Comparison of ENCODE assay signal across 19 cellular contexts in genomic region chr2:83369601-83370418, GRCh38.
A peak's percentile ranks its signal among the peaks of the same experiment; 100 is the strongest.
DNase-seq lines count a peak whose midpoint lies in the region; ATAC-seq and TF ChIP-seq lines count a peak whose summit lies in the region.
"Had no signal": no experiment of that assay in that cellular context is flagged by ENCODE, and none has a peak within 500 bp of the region (broad histone marks: within the 10 kb centered on the region; RNA-seq: fewer than 3 reads in every experiment).

No MANE protein-coding gene starts in this region.

- H3K4me1 Mint-ChIP-seq in activated CD4-positive, alpha-beta T cell treated with anti-CD3 and anti-CD28 coated beads for 36 hours: no peaks in the 10 kb centered on the region
- H3K4me1 Mint-ChIP-seq: CD14-positive monocyte, GM23338, H9 had no signal

- intact Hi-C loops in right lobe of liver (cut with DNase I): no loop called here
- intact Hi-C loops in activated CD4-positive, alpha-beta T cell treated with anti-CD3 and anti-CD28 coated beads for 36 hours (cut with DNase I, micrococcal nuclease): no loop called here
- intact Hi-C loops in tibial artery (cut with DNase I; ENCODE audit: low total_unique reads): no loop called here

- H3K4me3 Mint-ChIP-seq in activated CD4-positive, alpha-beta T cell treated with anti-CD3 and anti-CD28 coated beads for 36 hours: no peak overlapping the region
- H3K4me3 Mint-ChIP-seq: CD14-positive monocyte; CD8-positive, alpha-beta T cell; GM23338; H9 had no signal

- no peak for TF ChIP-seq POLR2A in right lobe of liver (IDR thresholded peaks at IDR 0.05)

- H3K4me3 ChIP-seq in KMS-11 (IDR thresholded peaks at IDR 0.05; ENCODE audit: insufficient read depth, low read depth, low read length) (no peak overlapping the region), OCI-LY3 (ENCODE audit: low read length) (no peak overlapping the region), right lobe of liver (no peak overlapping the region), tibial artery (no peak overlapping the region)
- H3K4me3 ChIP-seq: GM12878, GM23338 had no signal

- CTCF ChIA-PET in activated CD4-positive, alpha-beta T cell treated with anti-CD3 and anti-CD28 coated beads for 36 hours (lab: Charles Lee): no interaction called here

- H3K36me3 ChIP-seq in KMS-11 (ENCODE audit: insufficient read depth) (no peaks in the 10 kb centered on the region), OCI-LY3 (replicated peaks; ENCODE audit: low read depth, low read length) (no peaks in the 10 kb centered on the region), right lobe of liver (no peaks in the 10 kb centered on the region), tibial artery (no peaks in the 10 kb centered on the region)
- H3K36me3 ChIP-seq: BE2C had no signal

- DNase-seq in right lobe of liver: peak in 1 of 3 donors; percentile 37
- DNase-seq in activated CD4-positive, alpha-beta T cell treated with anti-CD3 and anti-CD28 coated beads for 36 hours: no peak
- no peak for DNase-seq in effector CD4-positive, alpha-beta T cell
- no peak for DNase-seq in tibial artery
- DNase-seq: ACHN; BE2C; CD8-positive, alpha-beta T cell; COR-L47; DMS153; DND-41; H9; IMR-90 had no signal

- 40% methylated on average over 6 of the region's 6 CpGs for WGBS in right lobe of liver (ENCODE audit: insufficient coverage, low coverage, low lambda C conversion rate, missing lambda C conversion rate)

- ATAC-seq in right lobe of liver (peak; percentile 65 to 75 (median 71)), GM19023 (IDR thresholded peaks at IDR 0.05; ENCODE audit: unreplicated experiment) (no peak)
- no peak for ATAC-seq in activated CD4-positive, alpha-beta T cell treated with anti-CD3 and anti-CD28 coated beads for 36 hours
- ATAC-seq: CD8-positive, alpha-beta T cell; GM12878; GM23338 had no signal

- H4K20me1 ChIP-seq in KMS-11 (ENCODE audit: insufficient read depth): no peaks in the 10 kb centered on the region
- H4K20me1 ChIP-seq in OCI-LY3 (ENCODE audit: insufficient read depth, low read length): no peaks in the 10 kb centered on the region

- peak overlapping the region; percentile 62 for H3K27ac ChIP-seq in C4-2B
- peak overlapping the region; percentile 9; the same call in 1 of the 2 replicates for H3K27ac ChIP-seq in KMS-11
- H3K27ac ChIP-seq in OCI-LY3 (ENCODE audit: low read length): no peak overlapping the region
- H3K27ac ChIP-seq in right lobe of liver: peak overlapping the region; percentile 74 to 75 (median 74)
- no peak overlapping the region for H3K27ac ChIP-seq in tibial artery

- POLR2A ChIA-PET in activated CD4-positive, alpha-beta T cell treated with anti-CD3 and anti-CD28 coated beads for 36 hours (lab: Charles Lee): no interaction called here

- H3K9ac ChIP-seq in KMS-11 (no peak overlapping the region), OCI-LY3 (ENCODE audit: low read length) (no peak overlapping the region)

- H3K9me3 Mint-ChIP-seq in activated CD4-positive, alpha-beta T cell treated with anti-CD3 and anti-CD28 coated beads for 36 hours (ENCODE audit: low read depth): peaks cover 3% of the 10 kb centered on the region

- H3K36me3 Mint-ChIP-seq in activated CD4-positive, alpha-beta T cell treated with anti-CD3 and anti-CD28 coated beads for 36 hours (ENCODE audit: low read depth): no peaks in the 10 kb centered on the region
- H3K36me3 Mint-ChIP-seq: CD14-positive monocyte; CD8-positive, alpha-beta T cell had no signal

- no peaks in the 10 kb centered on the region for H3K79me2 ChIP-seq in KMS-11 (ENCODE audit: insufficient read depth, low read depth)
- no peaks in the 10 kb centered on the region for H3K79me2 ChIP-seq in OCI-LY3 (ENCODE audit: low read length)

- H3K4me2 ChIP-seq in KMS-11 (peak overlapping the region; percentile 4; the same call in 1 of the 2 replicates), OCI-LY3 (ENCODE audit: low read length) (no peak overlapping the region)
- H3K4me2 ChIP-seq: GM23338 had no signal

- H3K4me1 ChIP-seq in KMS-11 (ENCODE audit: low read depth, poor library complexity, severe bottlenecking) (peaks cover 19% of the 10 kb centered on the region), OCI-LY3 (ENCODE audit: low read length) (no peaks in the 10 kb centered on the region), right lobe of liver (peaks cover 0 to 7% (median 3%) of the 10 kb centered on the region in 4 donors), tibial artery (no peaks in the 10 kb centered on the region)
- H3K4me1 ChIP-seq: BE2C had no signal

- no peaks in the 10 kb centered on the region for H3K9me3 ChIP-seq in OCI-LY3 (ENCODE audit: insufficient read depth, low read length)
- no peaks in the 10 kb centered on the region for H3K9me3 ChIP-seq in right lobe of liver
- H3K9me3 ChIP-seq in tibial artery: no peaks in the 10 kb centered on the region
- H3K9me3 ChIP-seq: BE2C had no signal

- H3K27ac Mint-ChIP-seq in activated CD4-positive, alpha-beta T cell treated with anti-CD3 and anti-CD28 coated beads for 36 hours: no peak overlapping the region
- H3K27ac Mint-ChIP-seq: CD14-positive monocyte; CD8-positive, alpha-beta T cell; GM23338; H9 had no signal

- H3K27me3 ChIP-seq in KMS-11 (ENCODE audit: insufficient read depth, low read depth) (no peaks in the 10 kb centered on the region), OCI-LY3 (ENCODE audit: low read depth, low read length) (no peaks in the 10 kb centered on the region), right lobe of liver (no peaks in the 10 kb centered on the region), tibial artery (no peaks in the 10 kb centered on the region)
- H3K27me3 ChIP-seq: BE2C had no signal

- H3K27me3 Mint-ChIP-seq in activated CD4-positive, alpha-beta T cell treated with anti-CD3 and anti-CD28 coated beads for 36 hours: no peaks in the 10 kb centered on the region

- H2AFZ ChIP-seq in KMS-11 (ENCODE audit: low read depth) (peak overlapping the region; percentile 12; the same call in 1 of the 2 replicates), OCI-LY3 (ENCODE audit: low read depth, low read length) (0 out of 2 replicates have a peak overlapping the region, but pooled peaks have one; percentile 43)

- TF ChIP-seq CTCF in C4-2B (conservative IDR thresholded peaks at IDR 0.05) (no peak), KMS-11 (conservative IDR thresholded peaks at IDR 0.05; ENCODE audit: low read depth, low read length) (no peak), OCI-LY3 (IDR thresholded peaks at IDR 0.05; ENCODE audit: low read depth, low read length) (no peak), right lobe of liver (IDR thresholded peaks at IDR 0.05) (no peak), tibial artery (IDR thresholded peaks at IDR 0.05) (no peak)

Comparison
In these comparisons a context has a peak if more than half of its experiments do, and no peak if none do; other contexts are left out.
1. H3K27ac ChIP-seq: peak in C4-2B (single experiment), KMS-11 (single experiment) and right lobe of liver (3 of 3); none in OCI-LY3 (single experiment) and tibial artery (0 of 2).
2. ATAC-seq: peak in right lobe of liver (4 of 4); none in activated CD4-positive, alpha-beta T cell treated with anti-CD3 and anti-CD28 coated beads for 36 hours (single experiment) and GM19023 (single experiment).